Comparison of ENCODE assay signal across 8 cellular contexts in genomic region chr11:12599408-12600143, GRCh38.
DNase-seq lines count a peak whose midpoint lies in the region; ATAC-seq, FAIRE-seq and TF ChIP-seq lines count a peak whose summit lies in the region.

No MANE protein-coding gene starts in this region.

- TF ChIP-seq CTCF in GM12873 (IDR thresholded peaks at IDR 0.05; ENCODE audit: insufficient read depth, low read depth, low read length, missing control alignments), result peak; percentile 86
- TF ChIP-seq CTCF in bronchial epithelial cell (IDR thresholded peaks at IDR 0.05; ENCODE audit: insufficient read depth, low read length, severe bottlenecking), result peak; percentile 83
- peak; percentile 85 for TF ChIP-seq CTCF in lower lobe of right lung (IDR thresholded peaks at IDR 0.05)
- TF ChIP-seq CTCF in stomach (IDR thresholded peaks at IDR 0.05), result peak in 5 of 7 experiments; percentile 47 to 73 (median 67)

- DNase-seq in HT-29 (ENCODE audit: low spot score) (peak; percentile 64), T-helper 17 cell (peak in 2 of 3 donors; percentile 16 to 17), bronchial epithelial cell (ENCODE audit: low read depth) (peak; percentile 15), lower lobe of right lung (peak; percentile 91), stomach (peak; percentile 63), COR-L47 (lab: John Stamatoyannopoulos, UW) (no peak)

- H3K9me3 ChIP-seq in T-helper 17 cell (ENCODE audit: control insufficient read depth, low read length, poor library complexity, severe bottlenecking) (no peaks in the 10 kb centered on the region), lower lobe of right lung (no peaks in the 10 kb centered on the region), stomach (no peaks in the 10 kb centered on the region)

- H3K4me3 Mint-ChIP-seq in T-helper 17 cell, result no peak overlapping the region

- H3K27ac Mint-ChIP-seq in T-helper 17 cell, result no peak overlapping the region

- no peak for TF ChIP-seq EP300 in stomach (IDR thresholded peaks at IDR 0.05)

- TF ChIP-seq POLR2A in stomach (IDR thresholded peaks at IDR 0.05), result no peak

- H3K27me3 Mint-ChIP-seq in T-helper 17 cell, result peaks cover 38% of the 10 kb centered on the region

- H3K27ac ChIP-seq in lower lobe of right lung (peak overlapping the region; percentile 21), stomach (no peak overlapping the region)

- ATAC-seq in T-helper 17 cell (no peak), lower lobe of right lung (peak; percentile 98), GM18907 (IDR thresholded peaks at IDR 0.05; ENCODE audit: unreplicated experiment) (no peak)

- H3K36me3 Mint-ChIP-seq in T-helper 17 cell (ENCODE audit: low read depth), result no peaks in the 10 kb centered on the region

- no peaks in the 10 kb centered on the region for H3K27me3 ChIP-seq in bronchial epithelial cell (ENCODE audit: control insufficient read depth, insufficient read depth, low read length)
- no peaks in the 10 kb centered on the region for H3K27me3 ChIP-seq in lower lobe of right lung (ENCODE audit: low read depth)
- H3K27me3 ChIP-seq in stomach, result no peaks in the 10 kb centered on the region

- 37 to 56% (median 39%) methylated on average over 14 to 15 of the region's 15 CpGs for WGBS in stomach, 5 donors

- peaks cover 12% of the 10 kb centered on the region for H3K4me1 ChIP-seq in lower lobe of right lung
- H3K4me1 ChIP-seq in stomach, result peaks cover 0 to 12% (median 0%) of the 10 kb centered on the region in 4 donors

- peaks cover 14% of the 10 kb centered on the region for H3K4me1 Mint-ChIP-seq in T-helper 17 cell

- FAIRE-seq in bronchial epithelial cell (lab: Jason Lieb, UNC), result no peak

- H3K4me3 ChIP-seq in bronchial epithelial cell (ENCODE audit: low read depth, low read length), result no peak overlapping the region
- no peak overlapping the region for H3K4me3 ChIP-seq in lower lobe of right lung
- no peak overlapping the region for H3K4me3 ChIP-seq in stomach

- intact Hi-C loops in lower lobe of right lung (cut with DNase I), result no loop called here
- intact Hi-C loops in stomach (cut with DNase I; ENCODE audit: low total_unique reads), result no loop called here

- no peaks in the 10 kb centered on the region for H3K36me3 ChIP-seq in bronchial epithelial cell (ENCODE audit: control insufficient read depth, insufficient read depth, low read length)
- H3K36me3 ChIP-seq in lower lobe of right lung, result no peaks in the 10 kb centered on the region
- no peaks in the 10 kb centered on the region for H3K36me3 ChIP-seq in stomach

Comparison
In these comparisons a context has a peak if more than half of its experiments do, and no peak if none do; other contexts are left out.
1. ATAC-seq: peak in lower lobe of right lung (2 of 2); none in T-helper 17 cell (single experiment) and GM18907 (single experiment).
2. Peak in every context shown above with its lines, with median percentiles within 50 percentile points of each other: CTCF ChIP-seq.